Comparison of ENCODE assay signal across 24 cellular contexts in the genomic region with DNA sequence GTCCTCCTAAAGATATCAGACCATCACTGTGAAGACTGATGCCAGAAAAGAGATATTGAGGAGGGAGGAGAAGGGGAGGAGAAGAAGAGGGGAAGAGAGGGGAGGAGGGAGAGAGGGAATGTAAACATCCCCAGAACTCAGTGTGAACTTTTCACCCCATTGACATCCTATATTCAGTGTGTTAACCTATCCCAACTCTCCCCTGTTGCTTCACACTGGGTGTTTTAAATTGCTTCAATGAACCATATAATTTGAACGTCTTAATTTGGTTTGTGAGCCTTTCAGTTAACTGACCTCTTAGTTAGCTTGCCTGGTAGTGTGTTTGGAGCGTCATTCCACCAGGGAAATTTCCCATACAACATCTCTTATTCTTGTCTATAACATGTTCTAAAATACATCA. TPM values are rescaled to one million over a fixed set of nuclear protein-coding genes. Genes with fewer than 3 reads are reported as not detected.
DNase-seq lines count a peak whose midpoint lies in the region; ATAC-seq and TF ChIP-seq lines count a peak whose summit lies in the region.
"Had no signal": no experiment of that assay in that cellular context is flagged by ENCODE, and none has a peak within 500 bp of the region (broad histone marks: within the 10 kb centered on the region; RNA-seq: fewer than 3 reads in every experiment).

No MANE protein-coding gene starts in this region.

- no peaks in the 10 kb centered on the region for H4K20me1 ChIP-seq in GM23338 (replicated peaks; ENCODE audit: insufficient read depth)
- peaks cover 20% of the 10 kb centered on the region for H4K20me1 ChIP-seq in neural progenitor cell (ENCODE audit: low read depth)
- H4K20me1 ChIP-seq: BLaER1 treated with 17β-estradiol and CSF1 and Interleukin-3, amounts not matched to agents 10 nM and 100 nM had no signal

- intact Hi-C loops in activated CD4-positive, alpha-beta T cell treated with anti-CD3 and anti-CD28 coated beads for 36 hours (cut with DNase I, micrococcal nuclease) = no loop called here
- intact Hi-C loops in activated T-helper 1 cell treated with anti-CD3 and anti-CD28 coated beads, Interleukin-12 subunit alpha, Interleukin-12 subunit beta, Interleukin-2, Interleukin-4 antibody, amounts not matched to agents 30 ng/mL and 10 ng/mL and 1 ng/mL, durations not matched to agents 14 hours and 24 hours and 36 hours (cut with micrococcal nuclease) = loop anchor here (5.0 kb wide), 1 partner anchor 109 kb away; no protein-coding TSS in a partner anchor

- TF ChIP-seq CTCF in GM23338 (conservative IDR thresholded peaks at IDR 0.05; ENCODE audit: low read depth in 2 of 2) (no peak), neural progenitor cell (IDR thresholded peaks at IDR 0.05) (no peak)

- H3K27me3 Mint-ChIP-seq in GM23338 (ENCODE audit: insufficient read depth, low read depth, poor library complexity) (peaks cover 1% of the 10 kb centered on the region), neural progenitor cell (ENCODE audit: insufficient read depth, low read depth) (peaks cover 77% of the 10 kb centered on the region)
- H3K27me3 Mint-ChIP-seq in activated CD4-positive, alpha-beta T cell treated with anti-CD3 and anti-CD28 coated beads for 36 hours = peaks cover 2% of the 10 kb centered on the region
- peaks cover 6% of the 10 kb centered on the region for H3K27me3 Mint-ChIP-seq in activated T-helper 1 cell treated with anti-CD3 and anti-CD28 coated beads, Interleukin-12 subunit alpha, Interleukin-12 subunit beta, Interleukin-2, Interleukin-4 antibody, amounts not matched to agents 30 ng/mL and 10 ng/mL and 1 ng/mL, durations not matched to agents 14 hours and 24 hours and 36 hours (ENCODE audit: insufficient read depth)
- H3K27me3 Mint-ChIP-seq: CD4-positive, alpha-beta T cell had no signal

- no peaks in the 10 kb centered on the region for H3K9me3 ChIP-seq in neural progenitor cell (ENCODE audit: low read depth)
- H3K9me3 ChIP-seq: A549; BLaER1 treated with 17β-estradiol and CSF1 and Interleukin-3, amounts not matched to agents 10 nM and 100 nM; HAP-1; SK-N-SH had no signal

- no peaks in the 10 kb centered on the region for H3K27me3 ChIP-seq in GM23338 (ENCODE audit: insufficient read depth)
- no peaks in the 10 kb centered on the region for H3K27me3 ChIP-seq in neural progenitor cell
- H3K27me3 ChIP-seq: BLaER1 treated with 17β-estradiol and CSF1 and Interleukin-3, amounts not matched to agents 10 nM and 100 nM had no signal

- H3K9me2 ChIP-seq in GM23338 (ENCODE audit: insufficient read depth) = no peaks in the 10 kb centered on the region
- H3K9me2 ChIP-seq: SK-N-SH had no signal

- H3K4me1 ChIP-seq in GM23338 (ENCODE audit: insufficient read depth) (peaks cover 5% of the 10 kb centered on the region), neural progenitor cell (peaks cover 28% of the 10 kb centered on the region)
- H3K4me1 ChIP-seq: A549, HAP-1 had no signal

- no peak overlapping the region for H3K9ac ChIP-seq in neural progenitor cell
- H3K9ac ChIP-seq: BLaER1 treated with 17β-estradiol and CSF1 and Interleukin-3, amounts not matched to agents 10 nM and 100 nM; SK-N-SH had no signal

- DNase-seq in GM23338 (ENCODE audit: low spot score) (no peak), HEK293T (ENCODE audit: extremely low spot score) (no peak), NCI-H69 (lab: John Stamatoyannopoulos, UW) (peak; percentile 67), neural progenitor cell (ENCODE audit: low spot score) (peak; percentile 80), NCI-H2029 (lab: John Stamatoyannopoulos, UW) (no peak)
- no peak for DNase-seq in activated CD4-positive, alpha-beta T cell treated with anti-CD3 and anti-CD28 coated beads for 36 hours
- DNase-seq in activated T-helper 1 cell treated with anti-CD3 and anti-CD28 coated beads, Interleukin-12 subunit alpha, Interleukin-12 subunit beta, Interleukin-2, Interleukin-4 antibody, amounts not matched to agents 30 ng/mL and 10 ng/mL and 1 ng/mL, durations not matched to agents 14 hours and 24 hours and 36 hours (ENCODE audit: low spot score) = no peak
- DNase-seq: AML-193; CD4-positive, alpha-beta T cell; GOT3; Kasumi-1; MV-4-11; NCI-H1105; NCI-H1436 treated with DMSO at 0.1 percent for 48 hours; NCI-H2081; NCI-H2171; NCI-H524; NCI-H774; SK-N-SH had no signal

- no peak overlapping the region for H3K4me3 Mint-ChIP-seq in GM23338
- H3K4me3 Mint-ChIP-seq in neural progenitor cell = no peak overlapping the region
- H3K4me3 Mint-ChIP-seq in activated CD4-positive, alpha-beta T cell treated with anti-CD3 and anti-CD28 coated beads for 36 hours = no peak overlapping the region
- no peak overlapping the region for H3K4me3 Mint-ChIP-seq in activated T-helper 1 cell treated with anti-CD3 and anti-CD28 coated beads, Interleukin-12 subunit alpha, Interleukin-12 subunit beta, Interleukin-2, Interleukin-4 antibody, amounts not matched to agents 30 ng/mL and 10 ng/mL and 1 ng/mL, durations not matched to agents 14 hours and 24 hours and 36 hours
- H3K4me3 Mint-ChIP-seq: CD4-positive, alpha-beta T cell had no signal

- no peak overlapping the region for H3K27ac ChIP-seq in GM23338 (ENCODE audit: low read depth)
- no peak overlapping the region for H3K27ac ChIP-seq in neural progenitor cell
- H3K27ac ChIP-seq: A549, HL-60 had no signal

- POLR2A ChIA-PET in HEK293T (lab: Yijun Ruan, JAX) = interaction anchor here (3.3 kb wide), 1 partner anchor 30 kb away, joined by 12 read pairs; a partner anchor contains a TSS
- POLR2A ChIA-PET in activated CD4-positive, alpha-beta T cell treated with anti-CD3 and anti-CD28 coated beads for 36 hours (lab: Charles Lee) = no interaction called here

- H3K36me3 Mint-ChIP-seq in GM23338 (ENCODE audit: low read depth) = no peaks in the 10 kb centered on the region
- H3K36me3 Mint-ChIP-seq in neural progenitor cell = no peaks in the 10 kb centered on the region
- no peaks in the 10 kb centered on the region for H3K36me3 Mint-ChIP-seq in activated CD4-positive, alpha-beta T cell treated with anti-CD3 and anti-CD28 coated beads for 36 hours (ENCODE audit: low read depth)
- H3K36me3 Mint-ChIP-seq in activated T-helper 1 cell treated with anti-CD3 and anti-CD28 coated beads, Interleukin-12 subunit alpha, Interleukin-12 subunit beta, Interleukin-2, Interleukin-4 antibody, amounts not matched to agents 30 ng/mL and 10 ng/mL and 1 ng/mL, durations not matched to agents 14 hours and 24 hours and 36 hours (ENCODE audit: low read depth) = peaks cover 1% of the 10 kb centered on the region

- H2AFZ ChIP-seq in GM23338 = no peak overlapping the region
- H2AFZ ChIP-seq in neural progenitor cell (replicated peaks) = no peak overlapping the region

- peak; percentile 31; the same call in 2 of the 3 replicates for ATAC-seq in GM23338
- ATAC-seq in activated CD4-positive, alpha-beta T cell treated with anti-CD3 and anti-CD28 coated beads for 36 hours = no peak
- ATAC-seq: A549, K562 had no signal

- H3K79me2 ChIP-seq in GM23338 (replicated peaks; ENCODE audit: insufficient read depth) (no peaks in the 10 kb centered on the region), neural progenitor cell (ENCODE audit: low read depth) (no peaks in the 10 kb centered on the region)

- CTCF ChIA-PET in HEK293T (lab: Yijun Ruan, JAX) = interaction anchor here (0.6 to 3.2 kb wide), 2 partner anchors 14 to 657 kb away, joined by 4 to 13 read pairs; no protein-coding TSS in a partner anchor
- CTCF ChIA-PET in activated CD4-positive, alpha-beta T cell treated with anti-CD3 and anti-CD28 coated beads for 36 hours (lab: Charles Lee) = no interaction called here

- H3K36me3 ChIP-seq in GM23338 (ENCODE audit: insufficient read depth) (no peaks in the 10 kb centered on the region), neural progenitor cell (no peaks in the 10 kb centered on the region)
- H3K36me3 ChIP-seq: BLaER1 treated with 17β-estradiol and CSF1 and Interleukin-3, amounts not matched to agents 10 nM and 100 nM; HAP-1 had no signal

- H3K9me3 Mint-ChIP-seq in GM23338 (no peaks in the 10 kb centered on the region), neural progenitor cell (peaks cover 5% of the 10 kb centered on the region)
- no peaks in the 10 kb centered on the region for H3K9me3 Mint-ChIP-seq in activated CD4-positive, alpha-beta T cell treated with anti-CD3 and anti-CD28 coated beads for 36 hours (ENCODE audit: low read depth)
- H3K9me3 Mint-ChIP-seq in activated T-helper 1 cell treated with anti-CD3 and anti-CD28 coated beads, Interleukin-12 subunit alpha, Interleukin-12 subunit beta, Interleukin-2, Interleukin-4 antibody, amounts not matched to agents 30 ng/mL and 10 ng/mL and 1 ng/mL, durations not matched to agents 14 hours and 24 hours and 36 hours = peaks cover 4% of the 10 kb centered on the region
- H3K9me3 Mint-ChIP-seq: CD4-positive, alpha-beta T cell had no signal

- H3F3A ChIP-seq in GM23338 (replicated peaks; ENCODE audit: low read depth) (no peaks in the 10 kb centered on the region), neural progenitor cell (ENCODE audit: low read depth) (peaks cover 13% of the 10 kb centered on the region)

- no peak overlapping the region for H3K27ac Mint-ChIP-seq in GM23338
- H3K27ac Mint-ChIP-seq in neural progenitor cell = no peak overlapping the region
- no peak overlapping the region for H3K27ac Mint-ChIP-seq in activated CD4-positive, alpha-beta T cell treated with anti-CD3 and anti-CD28 coated beads for 36 hours
- no peak overlapping the region for H3K27ac Mint-ChIP-seq in activated T-helper 1 cell treated with anti-CD3 and anti-CD28 coated beads, Interleukin-12 subunit alpha, Interleukin-12 subunit beta, Interleukin-2, Interleukin-4 antibody, amounts not matched to agents 30 ng/mL and 10 ng/mL and 1 ng/mL, durations not matched to agents 14 hours and 24 hours and 36 hours
- H3K27ac Mint-ChIP-seq: CD4-positive, alpha-beta T cell had no signal

- no peak overlapping the region for H3K4me2 ChIP-seq in GM23338
- H3K4me2 ChIP-seq in neural progenitor cell = peak overlapping the region; percentile 60
- H3K4me2 ChIP-seq: A549, SK-N-SH had no signal

- H3K4me1 Mint-ChIP-seq in GM23338 (peaks cover 28% of the 10 kb centered on the region), neural progenitor cell (peaks cover 25% of the 10 kb centered on the region)
- no peaks in the 10 kb centered on the region for H3K4me1 Mint-ChIP-seq in activated CD4-positive, alpha-beta T cell treated with anti-CD3 and anti-CD28 coated beads for 36 hours
- H3K4me1 Mint-ChIP-seq in activated T-helper 1 cell treated with anti-CD3 and anti-CD28 coated beads, Interleukin-12 subunit alpha, Interleukin-12 subunit beta, Interleukin-2, Interleukin-4 antibody, amounts not matched to agents 30 ng/mL and 10 ng/mL and 1 ng/mL, durations not matched to agents 14 hours and 24 hours and 36 hours (ENCODE audit: low read depth) = peaks cover 7% of the 10 kb centered on the region

- no peak overlapping the region for H3K4me3 ChIP-seq in GM23338
- peak overlapping the region; percentile 18 for H3K4me3 ChIP-seq in neural progenitor cell
- H3K4me3 ChIP-seq: A549; BLaER1 treated with 17β-estradiol and CSF1 and Interleukin-3, amounts not matched to agents 10 nM and 100 nM; HAP-1; K562 had no signal

RNA-seq across cellular contexts. Expression of a gene that starts 29.8 kb away (rescaled TPM):
- 117 and 131 TPM in 2 replicates for total RNA-seq in GM23338 (2014; rRNA removed; shearing (Covaris generic))
- polyA plus RNA-seq in GM23338 (2016; fragmentation: Nextera tagmentation; extraction: Ambion mirVana) = 18.4 and 24.4 TPM in 2 replicates
- total RNA-seq in neural progenitor cell (ENCODE audit: low replicate concordance) = 65.1 and 65.3 TPM in 2 replicates
- total RNA-seq in activated CD4-positive, alpha-beta T cell treated with anti-CD3 and anti-CD28 coated beads for 36 hours = under 1 TPM; 0.32 to 0.33 TPM
- total RNA-seq in activated T-helper 1 cell treated with anti-CD3 and anti-CD28 coated beads, Interleukin-12 subunit alpha, Interleukin-12 subunit beta, Interleukin-2, Interleukin-4 antibody, amounts not matched to agents 30 ng/mL and 10 ng/mL and 1 ng/mL, durations not matched to agents 14 hours and 24 hours and 36 hours = 3.7 and 4.4 TPM in 2 replicates
- polyA plus RNA-seq: K562 had no signal

Comparison
In these comparisons a context has a peak if more than half of its experiments do, and no peak if none do; other contexts are left out.
1. DNase-seq: peak in NCI-H69 (single experiment) and neural progenitor cell (single experiment); none in GM23338 (single experiment), HEK293T (single experiment), NCI-H2029 (single experiment), activated CD4-positive, alpha-beta T cell treated with anti-CD3 and anti-CD28 coated beads for 36 hours (single experiment) and activated T-helper 1 cell treated with anti-CD3 and anti-CD28 coated beads, Interleukin-12 subunit alpha, Interleukin-12 subunit beta, Interleukin-2, Interleukin-4 antibody, amounts not matched to agents 30 ng/mL and 10 ng/mL and 1 ng/mL, durations not matched to agents 14 hours and 24 hours and 36 hours (single experiment).
2. RNA of a gene that starts 29.8 kb away (total RNA-seq): 117 to 131 TPM in GM23338 and 65.1 to 65.3 TPM in neural progenitor cell; 3.7 to 4.4 TPM in activated T-helper 1 cell treated with anti-CD3 and anti-CD28 coated beads, Interleukin-12 subunit alpha, Interleukin-12 subunit beta, Interleukin-2, Interleukin-4 antibody, amounts not matched to agents 30 ng/mL and 10 ng/mL and 1 ng/mL, durations not matched to agents 14 hours and 24 hours and 36 hours and 0.32 to 0.33 TPM in activated CD4-positive, alpha-beta T cell treated with anti-CD3 and anti-CD28 coated beads for 36 hours; every median in the first group is over 10 times any median in the second.